In the genomic region with DNA sequence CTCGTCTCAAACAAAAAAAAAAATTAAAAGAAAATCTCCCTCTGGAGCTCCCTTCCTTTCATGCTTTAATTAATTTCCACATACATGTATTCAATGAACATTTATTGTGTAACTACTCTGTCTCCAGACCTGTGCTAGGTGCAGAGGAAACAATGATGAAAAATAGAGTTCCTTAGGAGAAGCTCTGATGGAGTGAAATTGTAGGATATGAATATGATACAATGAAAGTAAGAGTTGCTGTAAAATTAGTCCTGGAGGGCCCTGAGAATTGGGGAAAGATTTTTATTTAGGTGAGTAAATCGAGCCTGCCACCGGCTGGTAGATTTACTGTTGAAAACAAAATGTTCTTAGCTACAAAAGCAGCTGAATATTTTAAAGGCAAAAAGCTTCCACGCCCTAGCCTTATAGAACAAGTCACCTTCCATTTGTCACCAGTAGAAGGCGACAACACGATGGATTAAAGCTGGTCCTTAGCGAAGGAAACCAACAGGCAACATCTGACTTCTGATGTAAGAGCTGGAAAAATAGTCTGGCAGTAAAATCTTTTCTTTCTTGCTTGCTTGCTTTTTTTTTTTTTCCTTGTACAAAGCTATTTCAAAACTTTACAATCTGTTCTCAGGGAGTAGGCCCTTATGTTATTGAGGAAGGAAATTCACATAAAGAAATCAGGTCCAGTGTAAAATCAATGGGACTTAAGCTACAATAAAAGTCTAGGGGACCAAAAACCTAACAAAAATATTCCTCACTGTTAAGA, we compare ENCODE assay signal across 10 cellular contexts.
DNase-seq lines count a peak whose midpoint lies in the region; ATAC-seq, FAIRE-seq and TF ChIP-seq lines count a peak whose summit lies in the region.
"Had no signal": no experiment of that assay in that cellular context is flagged by ENCODE, and none has a peak within 500 bp of the region (broad histone marks: within the 10 kb centered on the region; RNA-seq: fewer than 3 reads in every experiment).

No MANE protein-coding gene starts in this region.

- no peaks in the 10 kb centered on the region for H3K9me3 Mint-ChIP-seq in activated CD4-positive, alpha-beta T cell treated with anti-CD3 and anti-CD28 coated beads for 36 hours (ENCODE audit: low read depth)
- H3K9me3 Mint-ChIP-seq in effector memory CD8-positive, alpha-beta T cell: no peaks in the 10 kb centered on the region
- H3K9me3 Mint-ChIP-seq: CD8-positive, alpha-beta memory T cell; dendritic cell treated with granulocyte-macrophage colony-stimulating factor and Interleukin-4, amounts not matched to agents 40 ng/mL and 50 ng/mL, for 4 days had no signal

- H3K4me3 Mint-ChIP-seq in activated CD4-positive, alpha-beta T cell treated with anti-CD3 and anti-CD28 coated beads for 36 hours: no peak overlapping the region
- no peak overlapping the region for H3K4me3 Mint-ChIP-seq in effector memory CD8-positive, alpha-beta T cell
- H3K4me3 Mint-ChIP-seq: CD8-positive, alpha-beta memory T cell; dendritic cell treated with granulocyte-macrophage colony-stimulating factor and Interleukin-4, amounts not matched to agents 40 ng/mL and 50 ng/mL, for 4 days had no signal

- H3K4me3 ChIP-seq in lung: no peak overlapping the region
- H3K4me3 ChIP-seq in thyroid gland (replicated peaks in 1 of 3): no peak overlapping the region

- peak; percentile 90 for FAIRE-seq in H54 (lab: Jason Lieb, UNC)

- no peaks in the 10 kb centered on the region for H3K36me3 Mint-ChIP-seq in activated CD4-positive, alpha-beta T cell treated with anti-CD3 and anti-CD28 coated beads for 36 hours (ENCODE audit: low read depth)
- H3K36me3 Mint-ChIP-seq in effector memory CD8-positive, alpha-beta T cell (ENCODE audit: insufficient read depth): no peaks in the 10 kb centered on the region
- H3K36me3 Mint-ChIP-seq: CD8-positive, alpha-beta memory T cell had no signal

- CTCF ChIA-PET in activated CD4-positive, alpha-beta T cell treated with anti-CD3 and anti-CD28 coated beads for 36 hours (lab: Charles Lee): interaction anchor here (0.6 to 2.5 kb wide), 43 partner anchors 8 to 1019 kb away, joined by 3 to 37 read pairs (median 4); no protein-coding TSS in a partner anchor

- H3K27ac Mint-ChIP-seq in activated CD4-positive, alpha-beta T cell treated with anti-CD3 and anti-CD28 coated beads for 36 hours: no peak overlapping the region
- H3K27ac Mint-ChIP-seq in effector memory CD8-positive, alpha-beta T cell: no peak overlapping the region
- H3K27ac Mint-ChIP-seq: CD8-positive, alpha-beta memory T cell; dendritic cell treated with granulocyte-macrophage colony-stimulating factor and Interleukin-4, amounts not matched to agents 40 ng/mL and 50 ng/mL, for 4 days had no signal

- no peaks in the 10 kb centered on the region for H3K36me3 ChIP-seq in lung (ENCODE audit: control insufficient read depth in 2 of 2, insufficient read depth in 2 of 2, low read length in 2 of 2)
- H3K36me3 ChIP-seq in thyroid gland: no peaks in the 10 kb centered on the region

- H3K4me1 Mint-ChIP-seq in activated CD4-positive, alpha-beta T cell treated with anti-CD3 and anti-CD28 coated beads for 36 hours: no peaks in the 10 kb centered on the region
- no peaks in the 10 kb centered on the region for H3K4me1 Mint-ChIP-seq in effector memory CD8-positive, alpha-beta T cell (ENCODE audit: low read depth in 2 of 2)

- H3K4me1 ChIP-seq in lung (ENCODE audit: control insufficient read depth in 2 of 2, insufficient read depth in 2 of 2, low read length in 2 of 2): peaks cover 1 to 4% of the 10 kb centered on the region in 2 donors
- H3K4me1 ChIP-seq in thyroid gland: no peaks in the 10 kb centered on the region

- intact Hi-C loops in activated CD4-positive, alpha-beta T cell treated with anti-CD3 and anti-CD28 coated beads for 36 hours (cut with DNase I, micrococcal nuclease): loop anchor here (1.0 to 5.0 kb wide), 6 partner anchors 77 to 554 kb away; no protein-coding TSS in a partner anchor
- intact Hi-C loops in thyroid gland (cut with DNase I): loop anchor here (10.0 kb wide), 2 partner anchors 443 to 553 kb away; no protein-coding TSS in a partner anchor

- peak; percentile 60 for ATAC-seq in activated CD4-positive, alpha-beta T cell treated with anti-CD3 and anti-CD28 coated beads for 36 hours
- peak; percentile 36 for ATAC-seq in effector memory CD8-positive, alpha-beta T cell (replicated peaks)
- ATAC-seq in lung (ENCODE audit: insufficient read depth, low FRiP score): peak; percentile 76

- H3K27me3 Mint-ChIP-seq in activated CD4-positive, alpha-beta T cell treated with anti-CD3 and anti-CD28 coated beads for 36 hours: no peaks in the 10 kb centered on the region
- peaks cover 11 to 13% of the 10 kb centered on the region in 2 donors for H3K27me3 Mint-ChIP-seq in effector memory CD8-positive, alpha-beta T cell
- H3K27me3 Mint-ChIP-seq: dendritic cell treated with granulocyte-macrophage colony-stimulating factor and Interleukin-4, amounts not matched to agents 40 ng/mL and 50 ng/mL, for 4 days had no signal

- DNase-seq in activated CD4-positive, alpha-beta T cell treated with anti-CD3 and anti-CD28 coated beads for 36 hours: peak; percentile 52
- DNase-seq in activated CD4-positive, alpha-beta T cell treated with anti-CD3 and anti-CD28 coated beads, Interleukin-2, amount 50 U/mL, for 4 hours: no peak
- DNase-seq in H54 (ENCODE audit: insufficient read length, low spot score) (peak; percentile 45), NCI-H1092 (lab: John Stamatoyannopoulos, UW) (peak; percentile 21), SK-N-DZ (ENCODE audit: low spot score) (peak; percentile 68), lung (ENCODE audit: low spot score) (peak; percentile 72), thyroid gland (peak; percentile 30 to 35)
- no peak for DNase-seq in effector memory CD8-positive, alpha-beta T cell

- no peaks in the 10 kb centered on the region for H3K27me3 ChIP-seq in lung (ENCODE audit: control insufficient read depth, insufficient read depth)
- no peaks in the 10 kb centered on the region for H3K27me3 ChIP-seq in thyroid gland

- TF ChIP-seq CTCF in lung (IDR thresholded peaks at IDR 0.05; ENCODE audit: control extremely low read depth, extremely low read depth): peak; percentile 45
- TF ChIP-seq CTCF in thyroid gland (IDR thresholded peaks at IDR 0.05): peak; percentile 30 to 86 (median 72)

- no peak for TF ChIP-seq POLR2A in H54 (IDR thresholded peaks at IDR 0.05; ENCODE audit: low read depth, low read length)
- TF ChIP-seq POLR2A in thyroid gland (IDR thresholded peaks at IDR 0.05): no peak

- H3K9me3 ChIP-seq in lung (ENCODE audit: control insufficient read depth in 2 of 2, insufficient read depth in 1 of 2, low read length in 1 of 2) (no peaks in the 10 kb centered on the region), thyroid gland (no peaks in the 10 kb centered on the region)

- POLR2A ChIA-PET in activated CD4-positive, alpha-beta T cell treated with anti-CD3 and anti-CD28 coated beads for 36 hours (lab: Charles Lee): interaction anchor here (0.6 to 0.7 kb wide), 2 partner anchors 61 to 665 kb away, joined by 3 read pairs; no protein-coding TSS in a partner anchor

- H3K27ac ChIP-seq in lung (ENCODE audit: low read depth in 1 of 2, low read length in 1 of 2) (no peak overlapping the region), thyroid gland (no peak overlapping the region)

- 16% methylated on average over 7 of the region's 7 CpGs for WGBS in lung, 2 donors
- 16 to 17% methylated on average over 7 of the region's 7 CpGs for WGBS in thyroid gland, 2 donors

Comparison
In these comparisons a context has a peak if more than half of its experiments do, and no peak if none do; other contexts are left out.
1. DNase-seq: peak in activated CD4-positive, alpha-beta T cell treated with anti-CD3 and anti-CD28 coated beads for 36 hours (single experiment), H54 (single experiment), NCI-H1092 (single experiment), SK-N-DZ (single experiment), lung (single experiment) and thyroid gland (2 of 2); none in activated CD4-positive, alpha-beta T cell treated with anti-CD3 and anti-CD28 coated beads, Interleukin-2, amount 50 U/mL, for 4 hours (0 of 2) and effector memory CD8-positive, alpha-beta T cell (0 of 3).
2. Peak in every context shown above with its lines, with median percentiles within 50 percentile points of each other: ATAC-seq.